ENCODE assay signal across 29 cellular contexts in genomic region chr1:60709426-60709825, GRCh38.
"Had no signal": no experiment of that assay in that cellular context is flagged by ENCODE, and none has a peak within 500 bp of the region (broad histone marks: within the 10 kb centered on the region; RNA-seq: fewer than 3 reads in every experiment).

No MANE protein-coding gene starts in this region.

- H3K27me3 Mint-ChIP-seq: stimulated activated memory B cell treated with anti-CD40 and anti-IgM and Interleukin-4, amounts not matched to agents 10 μg/mL and 1 μg/mL and 100 μg/mL, for 72 hours; stimulated activated naive B cell treated with anti-CD40 and anti-IgM and Interleukin-4, amounts not matched to agents 10 μg/mL and 1 μg/mL and 100 μg/mL, for 72 hours; stimulated activated naive CD8-positive, alpha-beta T cell treated with anti-CD3 and anti-CD28 coated beads, Interleukin-15, Interleukin-2, amounts not matched to agents 100 ng/mL and 50 ng/mL, for 24 hours had no signal

- H3K36me3 Mint-ChIP-seq: stimulated activated effector memory CD8-positive, alpha-beta T cell treated with anti-CD3 and anti-CD28 coated beads, Interleukin-12 subunit alpha, Interleukin-12 subunit beta, amount 100 ng/mL, for 72 hours; stimulated activated memory B cell treated with anti-CD40 and anti-IgM and Interleukin-4, amounts not matched to agents 10 μg/mL and 1 μg/mL and 100 μg/mL, for 72 hours; type B pancreatic cell had no signal

- ATAC-seq: stimulated activated effector memory CD8-positive, alpha-beta T cell treated with anti-CD3 and anti-CD28 coated beads, Interleukin-12 subunit alpha, Interleukin-12 subunit beta, amount 100 ng/mL, for 72 hours; stimulated activated memory B cell treated with anti-CD40 and anti-IgM and Interleukin-4, amounts not matched to agents 10 μg/mL and 1 μg/mL and 100 μg/mL, for 72 hours; stimulated activated naive B cell treated with anti-CD40 and anti-IgM and Interleukin-4, amounts not matched to agents 10 μg/mL and 1 μg/mL and 100 μg/mL, for 72 hours; stimulated activated naive CD8-positive, alpha-beta T cell treated with anti-CD3 and anti-CD28 coated beads, Interleukin-15, amount 100 ng/mL, for 72 hours; stimulated activated naive CD8-positive, alpha-beta T cell treated with anti-CD3 and anti-CD28 coated beads, Interleukin-15, Interleukin-2, amounts not matched to agents 100 U/mL and 50 U/mL, for 24 hours; upper lobe of right lung had no signal

- FAIRE-seq: urothelium cell line had no signal

- H3K4me3 Mint-ChIP-seq: stimulated activated effector memory CD8-positive, alpha-beta T cell treated with anti-CD3 and anti-CD28 coated beads, Interleukin-12 subunit alpha, Interleukin-12 subunit beta, amount 100 ng/mL, for 72 hours; stimulated activated memory B cell treated with anti-CD40 and anti-IgM and Interleukin-4, amounts not matched to agents 10 μg/mL and 1 μg/mL and 100 μg/mL, for 72 hours; stimulated activated naive B cell treated with anti-CD40 and anti-IgM and Interleukin-4, amounts not matched to agents 10 μg/mL and 1 μg/mL and 100 μg/mL, for 72 hours; stimulated activated naive CD8-positive, alpha-beta T cell treated with anti-CD3 and anti-CD28 coated beads, Interleukin-15, amount 100 ng/mL, for 72 hours; stimulated activated naive CD8-positive, alpha-beta T cell treated with anti-CD3 and anti-CD28 coated beads, Interleukin-15, Interleukin-2, amounts not matched to agents 100 ng/mL and 50 ng/mL, for 24 hours; type B pancreatic cell had no signal

- H3K4me1 Mint-ChIP-seq: stimulated activated effector memory CD8-positive, alpha-beta T cell treated with anti-CD3 and anti-CD28 coated beads, Interleukin-12 subunit alpha, Interleukin-12 subunit beta, amount 100 ng/mL, for 72 hours; stimulated activated memory B cell treated with anti-CD40 and anti-IgM and Interleukin-4, amounts not matched to agents 10 μg/mL and 1 μg/mL and 100 μg/mL, for 72 hours; stimulated activated naive B cell treated with anti-CD40 and anti-IgM and Interleukin-4, amounts not matched to agents 10 μg/mL and 1 μg/mL and 100 μg/mL, for 72 hours; stimulated activated naive CD8-positive, alpha-beta T cell treated with anti-CD3 and anti-CD28 coated beads, Interleukin-15, amount 100 ng/mL, for 72 hours had no signal

- H3K36me3 ChIP-seq: stomach, suprapubic skin, thoracic aorta, thyroid gland, tibial artery, tibial nerve, transverse colon, upper lobe of left lung, upper lobe of right lung, uterus, vagina had no signal

- DNase-seq: stimulated activated CD4-positive, alpha-beta T cell treated with anti-CD3 and anti-CD28 coated beads, Interleukin-2, amount 100 ng/mL, for 48 hours; stimulated activated CD4-positive, alpha-beta T cell treated with anti-CD3 and anti-CD28 coated beads, Interleukin-4, amount 100 ng/mL, for 1 hour; stimulated activated CD4-positive, alpha-beta T cell treated with anti-CD3 and anti-CD28 coated beads, Interleukin-4, amount 100 ng/mL, for 24 hours; stimulated activated CD4-positive, alpha-beta T cell treated with anti-CD3 and anti-CD28 coated beads, Interleukin-4, amount 100 ng/mL, for 4 hours; stimulated activated CD8-positive, alpha-beta memory T cell treated with anti-CD3 and anti-CD28 coated beads, Interleukin-4, amount 100 ng/mL, for 48 hours; stimulated activated naive B cell treated with anti-CD40 and anti-IgM and Interleukin-4, amounts not matched to agents 10 μg/mL and 1 μg/mL and 100 μg/mL, for 72 hours; stimulated activated naive CD4-positive, alpha-beta T cell; stimulated activated naive CD4-positive, alpha-beta T cell treated with Interleukin-2 at 50 U/mL for 16 hours; stimulated activated naive CD8-positive, alpha-beta T cell treated with anti-CD3 and anti-CD28 coated beads, Interleukin-15, amount 100 ng/mL, for 72 hours; stimulated activated naive CD8-positive, alpha-beta T cell treated with anti-CD3 and anti-CD28 coated beads, Interleukin-15, Interleukin-2, amounts not matched to agents 100 U/mL and 50 U/mL, for 24 hours; stomach; substantia nigra; testis; thyroid gland; tibial artery; transverse colon; trophoblast cell; upper lobe of right lung; uterus had no signal

- H3K4me3 ChIP-seq: stomach, suprapubic skin, testis, thoracic aorta, thyroid gland, tibial artery, tibial nerve, transverse colon, upper lobe of left lung, upper lobe of right lung, uterus, vagina had no signal

- H3K27ac ChIP-seq: stomach, suprapubic skin, testis, thoracic aorta, thyroid gland, tibial artery, tibial nerve, transverse colon, upper lobe of left lung, upper lobe of right lung, uterus, vagina had no signal

- H3K4me1 ChIP-seq: stomach, suprapubic skin, testis, thyroid gland, tibial artery, tibial nerve, transverse colon, upper lobe of left lung, upper lobe of right lung, uterus, vagina had no signal

- H3K27me3 ChIP-seq: stomach, suprapubic skin, testis, thyroid gland, tibial artery, tibial nerve, transverse colon, upper lobe of left lung, upper lobe of right lung, uterus, vagina had no signal

- H3K27ac Mint-ChIP-seq: stimulated activated effector memory CD8-positive, alpha-beta T cell treated with anti-CD3 and anti-CD28 coated beads, Interleukin-12 subunit alpha, Interleukin-12 subunit beta, amount 100 ng/mL, for 72 hours; stimulated activated memory B cell treated with anti-CD40 and anti-IgM and Interleukin-4, amounts not matched to agents 10 μg/mL and 1 μg/mL and 100 μg/mL, for 72 hours; stimulated activated naive B cell treated with anti-CD40 and anti-IgM and Interleukin-4, amounts not matched to agents 10 μg/mL and 1 μg/mL and 100 μg/mL, for 72 hours; stimulated activated naive CD8-positive, alpha-beta T cell treated with anti-CD3 and anti-CD28 coated beads, Interleukin-15, Interleukin-2, amounts not matched to agents 100 ng/mL and 50 ng/mL, for 24 hours; type B pancreatic cell had no signal

- H3K9me3 ChIP-seq: suprapubic skin, testis, thoracic aorta, thyroid gland, tibial artery, transverse colon, upper lobe of left lung, upper lobe of right lung, uterus, vagina had no signal
